Comparison of ENCODE assay signal across 8 cellular contexts in the genomic region with DNA sequence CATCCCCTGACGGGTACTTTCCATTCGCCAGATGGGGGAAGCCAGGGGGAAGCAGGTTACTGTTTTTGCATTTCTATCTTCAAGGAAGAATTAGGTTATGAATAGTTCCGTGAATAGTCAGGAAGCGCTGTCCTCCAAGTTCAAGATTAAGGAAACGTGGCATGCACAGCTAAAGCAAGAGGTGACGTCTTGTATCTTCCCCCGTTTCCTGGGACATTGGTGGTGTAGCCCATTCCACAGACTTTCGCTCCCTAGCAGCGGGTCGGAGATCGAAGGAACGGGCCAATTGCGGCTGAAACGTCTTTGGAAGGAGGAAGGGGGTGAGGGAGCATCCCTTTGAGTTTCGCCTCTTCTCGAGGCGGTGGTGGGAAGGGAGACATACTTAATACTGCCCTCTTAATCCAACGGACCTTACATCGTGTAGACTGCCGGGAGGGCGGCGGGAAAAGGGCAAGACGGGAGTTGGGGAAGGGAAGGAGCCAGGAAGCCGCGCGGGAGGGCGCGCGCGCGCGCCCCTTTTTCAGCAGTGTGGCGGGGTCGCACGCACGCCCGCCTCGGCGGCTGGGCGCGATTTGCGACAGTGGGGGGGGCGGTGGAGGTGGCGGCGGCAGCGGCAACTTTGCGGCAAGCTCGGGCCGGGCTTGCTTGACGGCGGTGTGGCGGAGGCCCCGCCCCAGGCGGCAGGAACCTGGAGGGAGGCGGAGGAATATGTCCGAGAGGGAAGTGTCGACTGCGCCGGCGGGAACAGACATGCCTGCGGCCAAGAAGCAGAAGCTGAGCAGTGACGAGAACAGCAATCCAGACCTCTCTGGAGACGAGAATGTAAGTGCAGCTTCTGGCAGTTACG. TPM values are rescaled to one million over a fixed set of nuclear protein-coding genes. Genes with fewer than 3 reads are reported as not detected.
DNase-seq lines count a peak whose midpoint lies in the region; ATAC-seq and TF ChIP-seq lines count a peak whose summit lies in the region.

Gene EED, plus strand, starts transcription at position 232 of the 847 bp plus-strand sequence. Its CDS starts 477 bp downstream, at position 709.

- peak; percentile 50 for ATAC-seq in HG03378 (IDR thresholded peaks at IDR 0.05; ENCODE audit: unreplicated experiment)

- no peak for TF ChIP-seq CTCF in kidney epithelial cell (IDR thresholded peaks at IDR 0.05; ENCODE audit: insufficient read depth, low read length, poor library complexity, severe bottlenecking)

- H3K27me3 ChIP-seq in kidney epithelial cell (ENCODE audit: control insufficient read depth, insufficient read depth, low read length), result no peaks in the 10 kb centered on the region

- no peaks in the 10 kb centered on the region for H3K36me3 ChIP-seq in kidney epithelial cell (ENCODE audit: control insufficient read depth, insufficient read depth, low read length)

- peak; percentile 74 for TF ChIP-seq POLR2A in GM19099 (IDR thresholded peaks at IDR 0.05; ENCODE audit: extremely low read depth, insufficient read length, low read depth)

- DNase-seq in AG20443 (ENCODE audit: low spot score), result peak; percentile 96
- peak; percentile 92 for DNase-seq in NCI-H446 treated with DMSO at 0.1 percent for 48 hours (lab: John Stamatoyannopoulos, UW)
- DNase-seq in activated CD4-positive, CD25-positive, alpha-beta regulatory T cell treated with anti-CD3 and anti-CD28 coated beads, Interleukin-2, amount 50 U/mL, for 72 hours, result peak; percentile 93
- DNase-seq in cerebellum (ENCODE audit: low spot score), result peak; percentile 90
- DNase-seq in kidney epithelial cell (ENCODE audit: low read depth), result peak; percentile 69
- peak; percentile 92 to 94 for DNase-seq in stimulated activated CD4-positive, alpha-beta T cell treated with anti-CD3 and anti-CD28 coated beads, Interleukin-15, amount 100 ng/mL, for 48 hours (ENCODE audit: low read depth in 2 of 2)

- peak within 1 kb of the TSS; percentile 82 for H3K4me3 ChIP-seq in kidney epithelial cell (ENCODE audit: low read depth, low read length)

RNA-seq across cellular contexts. Expression of gene EED, which starts in this region (rescaled TPM):
- 34.3 TPM for total RNA-seq in cerebellum
- 9.2 and 12.6 TPM in 2 replicates for total RNA-seq in kidney epithelial cell

Comparison
In these comparisons a context has a peak if more than half of its experiments do, and no peak if none do; other contexts are left out.
1. Peak in every context shown above with its lines: DNase-seq, ATAC-seq and H3K4me3 ChIP-seq.